ENCODE assay signal across 1 cellular context in the genomic region with DNA sequence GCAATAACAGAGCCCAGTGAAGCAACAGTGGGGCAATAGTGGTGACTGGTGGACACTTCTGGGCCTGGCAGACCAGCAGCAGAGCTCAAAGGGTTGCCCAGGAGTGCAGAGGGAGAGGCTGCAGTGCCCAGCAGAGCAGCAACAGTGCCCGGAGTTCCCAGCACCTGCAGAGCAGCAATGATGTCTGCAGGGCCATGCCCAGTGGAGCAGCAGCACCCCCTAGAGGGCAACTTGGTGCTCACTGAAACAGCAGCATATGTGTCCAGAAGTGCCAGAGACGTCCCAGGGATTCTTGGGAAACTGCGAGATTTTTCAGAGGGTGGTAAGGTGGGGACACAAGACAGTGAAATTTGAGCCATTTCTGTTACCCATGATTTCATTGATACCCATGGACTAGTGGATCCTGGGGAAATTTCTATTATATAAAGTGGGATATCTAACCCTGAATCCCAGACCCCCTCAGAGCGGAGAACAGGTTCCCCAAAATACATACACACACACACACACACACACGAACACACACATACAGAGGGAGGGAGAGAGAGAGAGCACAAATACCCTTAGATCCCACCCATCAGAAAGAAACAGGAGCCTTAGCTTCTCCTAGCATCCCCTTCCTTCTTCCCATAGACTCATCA.
TF ChIP-seq lines count a peak whose summit lies in the region.

No MANE protein-coding gene starts in this region.

TF ChIP-seq in HepG2, 621 proteins besides CTCF, POLR2A, EP300 and RAD21 (continued from another document):
- TF ChIP-seq, protein P1, sequence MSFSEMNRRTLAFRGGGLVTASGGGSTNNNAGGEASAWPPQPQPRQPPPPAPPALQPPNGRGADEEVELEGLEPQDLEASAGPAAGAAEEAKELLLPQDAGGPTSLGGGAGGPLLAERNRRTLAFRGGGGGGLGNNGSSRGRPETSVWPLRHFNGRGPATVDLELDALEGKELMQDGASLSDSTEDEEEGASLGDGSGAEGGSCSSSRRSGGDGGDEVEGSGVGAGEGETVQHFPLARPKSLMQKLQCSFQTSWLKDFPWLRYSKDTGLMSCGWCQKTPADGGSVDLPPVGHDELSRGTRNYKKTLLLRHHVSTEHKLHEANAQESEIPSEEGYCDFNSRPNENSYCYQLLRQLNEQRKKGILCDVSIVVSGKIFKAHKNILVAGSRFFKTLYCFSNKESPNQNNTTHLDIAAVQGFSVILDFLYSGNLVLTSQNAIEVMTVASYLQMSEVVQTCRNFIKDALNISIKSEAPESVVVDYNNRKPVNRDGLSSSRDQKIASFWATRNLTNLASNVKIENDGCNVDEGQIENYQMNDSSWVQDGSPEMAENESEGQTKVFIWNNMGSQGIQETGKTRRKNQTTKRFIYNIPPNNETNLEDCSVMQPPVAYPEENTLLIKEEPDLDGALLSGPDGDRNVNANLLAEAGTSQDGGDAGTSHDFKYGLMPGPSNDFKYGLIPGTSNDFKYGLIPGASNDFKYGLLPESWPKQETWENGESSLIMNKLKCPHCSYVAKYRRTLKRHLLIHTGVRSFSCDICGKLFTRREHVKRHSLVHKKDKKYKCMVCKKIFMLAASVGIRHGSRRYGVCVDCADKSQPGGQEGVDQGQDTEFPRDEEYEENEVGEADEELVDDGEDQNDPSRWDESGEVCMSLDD (CRISPR knock-in tag; IDR thresholded peaks at IDR 0.05; ENCODE audit: borderline replicate concordance): no peak
